Comparison of ENCODE assay signal across 26 cellular contexts in the genomic region with DNA sequence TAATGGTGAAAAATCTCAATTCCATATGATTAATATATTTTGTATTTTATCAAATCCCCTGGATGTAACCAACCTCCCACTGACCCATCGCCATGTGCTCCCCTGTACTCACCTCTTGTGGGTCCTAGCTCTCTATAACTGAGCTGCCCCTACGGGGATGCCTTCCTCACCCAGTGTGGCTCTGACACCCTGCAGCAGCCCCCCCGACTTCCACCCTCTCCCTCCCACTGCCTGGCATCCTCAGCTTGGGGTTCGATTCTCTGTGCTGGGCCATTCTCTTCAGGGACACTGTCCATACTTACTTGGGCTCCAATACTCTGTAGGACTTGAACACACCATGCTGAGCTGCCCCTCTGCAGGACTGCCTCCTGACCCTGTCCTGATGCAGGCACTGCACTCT.
"Had no signal": no experiment of that assay in that cellular context is flagged by ENCODE, and none has a peak within 500 bp of the region (broad histone marks: within the 10 kb centered on the region; RNA-seq: fewer than 3 reads in every experiment).

No MANE protein-coding gene starts in this region.

- H3K9me3 Mint-ChIP-seq: mesothelial cell of epicardium; naive thymus-derived CD4-positive, alpha-beta T cell; natural killer cell treated with Interleukin-12 subunit alpha and Interleukin-12 subunit beta and Interleukin-15 and Interleukin-18, amount 100 ng/mL, for 72 hours; neural crest cell; stimulated activated memory B cell treated with anti-CD40 and anti-IgM and Interleukin-4, amounts not matched to agents 10 μg/mL and 1 μg/mL and 100 μg/mL, for 72 hours had no signal

- H3K4me1 Mint-ChIP-seq: mesothelial cell of epicardium; stimulated activated memory B cell treated with anti-CD40 and anti-IgM and Interleukin-4, amounts not matched to agents 10 μg/mL and 1 μg/mL and 100 μg/mL, for 72 hours had no signal

- H3K27ac Mint-ChIP-seq: mesothelial cell of epicardium; natural killer cell treated with Interleukin-12 subunit alpha and Interleukin-12 subunit beta and Interleukin-15 and Interleukin-18, amount 100 ng/mL, for 72 hours; progenitor cell of endocrine pancreas; stimulated activated memory B cell treated with anti-CD40 and anti-IgM and Interleukin-4, amounts not matched to agents 10 μg/mL and 1 μg/mL and 100 μg/mL, for 72 hours had no signal

- H3K27me3 ChIP-seq: heart right ventricle, hepatocyte, neutrophil, right atrium auricular region, suprapubic skin, tibial artery, uterus had no signal

- H3K4me3 Mint-ChIP-seq: mesothelial cell of epicardium; naive thymus-derived CD4-positive, alpha-beta T cell; natural killer cell treated with Interleukin-12 subunit alpha and Interleukin-12 subunit beta and Interleukin-15 and Interleukin-18, amount 100 ng/mL, for 72 hours; neural crest cell; stimulated activated memory B cell treated with anti-CD40 and anti-IgM and Interleukin-4, amounts not matched to agents 10 μg/mL and 1 μg/mL and 100 μg/mL, for 72 hours had no signal

- H3K36me3 Mint-ChIP-seq: natural killer cell treated with Interleukin-12 subunit alpha and Interleukin-12 subunit beta and Interleukin-15 and Interleukin-18, amount 100 ng/mL, for 72 hours had no signal

- H3K4me1 ChIP-seq: parathyroid adenoma, suprapubic skin, uterus had no signal

- H3K27ac ChIP-seq: heart right ventricle, hepatocyte, left ventricle myocardium inferior, neutrophil, parathyroid adenoma, right atrium auricular region, skin epidermis, suprapubic skin, thoracic aorta, uterus had no signal

- ATAC-seq: mucosa of descending colon; naive thymus-derived CD4-positive, alpha-beta T cell; sciatic nerve; stimulated activated memory B cell treated with anti-CD40 and anti-IgM and Interleukin-4, amounts not matched to agents 10 μg/mL and 1 μg/mL and 100 μg/mL, for 72 hours had no signal

- H3K4me3 ChIP-seq: heart right ventricle, hepatocyte, left ventricle myocardium inferior, lung, mucosa of descending colon, right atrium auricular region, skin epidermis, suprapubic skin, thoracic aorta, tibial artery, uterus had no signal

- H3K9me3 ChIP-seq: heart right ventricle, left ventricle myocardium inferior, mucosa of descending colon, neutrophil, right atrium auricular region, suprapubic skin, thoracic aorta, tibial artery, uterus had no signal

- H3K36me3 ChIP-seq: heart right ventricle, left ventricle myocardium inferior, neutrophil, right atrium auricular region, suprapubic skin, thoracic aorta, tibial artery, uterus had no signal

- H3K27me3 Mint-ChIP-seq: naive thymus-derived CD4-positive, alpha-beta T cell; natural killer cell treated with Interleukin-12 subunit alpha and Interleukin-12 subunit beta and Interleukin-15 and Interleukin-18, amount 100 ng/mL, for 72 hours; progenitor cell of endocrine pancreas; stimulated activated memory B cell treated with anti-CD40 and anti-IgM and Interleukin-4, amounts not matched to agents 10 μg/mL and 1 μg/mL and 100 μg/mL, for 72 hours had no signal

- DNase-seq: heart right ventricle; islet precursor cell; left ventricle myocardium inferior; mesendoderm; mucosa of descending colon; naive thymus-derived CD4-positive, alpha-beta T cell; occipital lobe; stimulated activated CD4-positive, alpha-beta T cell treated with anti-CD3 and anti-CD28 coated beads, Interleukin-4, amount 100 ng/mL, for 24 hours; stimulated activated naive CD4-positive, alpha-beta T cell treated with Interleukin-2 at 50 U/mL for 16 hours; tibial artery; trophoblast cell; uterus had no signal
